Comparison of ENCODE assay signal across 2 cellular contexts in the genomic region with DNA sequence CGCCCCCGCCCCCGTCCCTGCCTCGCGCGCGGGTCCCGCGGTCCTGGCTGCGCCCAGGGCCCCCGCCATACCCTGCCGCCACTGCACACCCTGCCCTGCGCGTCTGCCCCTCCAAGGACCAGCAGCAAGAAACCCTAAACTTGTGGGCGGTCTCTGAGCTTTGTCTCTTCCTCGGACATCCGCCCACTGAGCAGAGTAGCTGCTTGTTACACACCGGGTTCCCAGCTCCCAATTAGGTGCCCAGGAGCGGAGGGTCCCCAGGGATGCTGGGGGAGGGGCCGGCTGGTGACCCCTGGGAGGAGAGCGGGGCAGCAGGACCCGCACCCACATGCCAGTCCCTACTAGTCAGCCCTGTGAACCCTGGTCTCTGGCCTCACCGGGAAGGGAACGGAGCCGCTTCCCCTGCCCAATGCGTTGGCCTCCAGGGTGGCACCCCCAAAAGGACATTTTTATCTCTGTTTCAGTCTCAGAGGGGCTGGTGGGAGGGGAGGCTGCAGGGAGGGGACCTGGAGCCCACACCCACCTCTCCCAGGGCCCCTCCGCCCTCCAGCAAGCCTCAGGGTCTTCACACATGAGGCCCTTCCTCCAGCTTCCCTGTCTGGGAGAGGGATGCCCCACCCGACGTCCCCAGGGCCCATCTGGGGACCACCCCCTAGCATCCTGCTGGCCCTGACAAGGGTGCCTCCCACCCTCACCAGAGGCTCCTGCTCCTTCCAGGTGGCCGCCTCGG.
TF ChIP-seq lines count a peak whose summit lies in the region.

No MANE protein-coding gene starts in this region.

TF ChIP-seq in HEK293, 187 proteins besides CTCF, POLR2A, EP300 and RAD21:
- TF ChIP-seq ZNF157 (tag by site-specific recombination; IDR thresholded peaks at IDR 0.05): no peak
- TF ChIP-seq KLF8 (tag by site-specific recombination; IDR thresholded peaks at IDR 0.05): peak; percentile 15; the same call in 1 of the 2 replicates
- TF ChIP-seq, protein P1, sequence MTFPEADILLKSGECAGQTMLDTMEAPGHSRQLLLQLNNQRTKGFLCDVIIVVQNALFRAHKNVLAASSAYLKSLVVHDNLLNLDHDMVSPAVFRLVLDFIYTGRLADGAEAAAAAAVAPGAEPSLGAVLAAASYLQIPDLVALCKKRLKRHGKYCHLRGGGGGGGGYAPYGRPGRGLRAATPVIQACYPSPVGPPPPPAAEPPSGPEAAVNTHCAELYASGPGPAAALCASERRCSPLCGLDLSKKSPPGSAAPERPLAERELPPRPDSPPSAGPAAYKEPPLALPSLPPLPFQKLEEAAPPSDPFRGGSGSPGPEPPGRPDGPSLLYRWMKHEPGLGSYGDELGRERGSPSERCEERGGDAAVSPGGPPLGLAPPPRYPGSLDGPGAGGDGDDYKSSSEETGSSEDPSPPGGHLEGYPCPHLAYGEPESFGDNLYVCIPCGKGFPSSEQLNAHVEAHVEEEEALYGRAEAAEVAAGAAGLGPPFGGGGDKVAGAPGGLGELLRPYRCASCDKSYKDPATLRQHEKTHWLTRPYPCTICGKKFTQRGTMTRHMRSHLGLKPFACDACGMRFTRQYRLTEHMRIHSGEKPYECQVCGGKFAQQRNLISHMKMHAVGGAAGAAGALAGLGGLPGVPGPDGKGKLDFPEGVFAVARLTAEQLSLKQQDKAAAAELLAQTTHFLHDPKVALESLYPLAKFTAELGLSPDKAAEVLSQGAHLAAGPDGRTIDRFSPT (tag by site-specific recombination; IDR thresholded peaks at IDR 0.05): peak; percentile 43; the same call in 1 of the 2 replicates
- no peak for TF ChIP-seq ZNF112 (tag by site-specific recombination; IDR thresholded peaks at IDR 0.05)
- TF ChIP-seq ZFHX2 (tag by site-specific recombination; conservative IDR thresholded peaks at IDR 0.05): peak; percentile 69
- no peak for TF ChIP-seq ZNF10 (tag by site-specific recombination; IDR thresholded peaks at IDR 0.05)
- TF ChIP-seq KLF1 (tag by site-specific recombination; IDR thresholded peaks at IDR 0.05): peak; percentile 93
- no peak for TF ChIP-seq ZNF2 (tag by site-specific recombination; IDR thresholded peaks at IDR 0.05)
- no peak for TF ChIP-seq ZNF585B (tag by site-specific recombination; IDR thresholded peaks at IDR 0.05)
- 0 out of 2 replicates have a peak, but pooled peaks have one; percentile 14 for TF ChIP-seq SP7 (tag by site-specific recombination; IDR thresholded peaks at IDR 0.05)
- no peak for TF ChIP-seq ZXDB (tag by site-specific recombination; IDR thresholded peaks at IDR 0.05)
- TF ChIP-seq ZNF133 (tag by site-specific recombination; IDR thresholded peaks at IDR 0.05): no peak
- TF ChIP-seq EGR2 (tag by site-specific recombination; IDR thresholded peaks at IDR 0.05; ENCODE audit: low read depth): peak; percentile 53; the same call in 1 of the 2 replicates
- TF ChIP-seq ZNF366 (tag by site-specific recombination; conservative IDR thresholded peaks at IDR 0.05): no peak
- TF ChIP-seq GLIS2 (tag by site-specific recombination; IDR thresholded peaks at IDR 0.05): peak; percentile 62
- TF ChIP-seq ZSCAN4 (tag by site-specific recombination; IDR thresholded peaks at IDR 0.05): no peak

TF ChIP-seq in K562, 482 proteins besides CTCF, POLR2A, EP300 and RAD21 (continues in another document):
- TF ChIP-seq COPS2 (conservative IDR thresholded peaks at IDR 0.05) (no peak), NONO (IDR thresholded peaks at IDR 0.05; ENCODE audit: low read depth in 2 of 2, low read length in 1 of 2) (no peak), TEAD4 (IDR thresholded peaks at IDR 0.05; ENCODE audit: low read length) (no peak), TEAD4 (CRISPR knock-in tag; IDR thresholded peaks at IDR 0.05; ENCODE audit: borderline replicate concordance) (0 out of 2 replicates have a peak, but pooled peaks have one; percentile 6), THRAP3 (IDR thresholded peaks at IDR 0.05; ENCODE audit: borderline replicate concordance) (no peak), RBM15 (IDR thresholded peaks at IDR 0.05; ENCODE audit: insufficient read depth, low read length) (no peak), ESRRB (CRISPR knock-in tag; IDR thresholded peaks at IDR 0.05; ENCODE audit: borderline replicate concordance) (no peak), ZNF23 (CRISPR knock-in tag; IDR thresholded peaks at IDR 0.05) (no peak), ZNF766 (CRISPR knock-in tag; conservative IDR thresholded peaks at IDR 0.05) (0 out of 2 replicates have a peak, but pooled peaks have one; percentile 18), CHD7 (IDR thresholded peaks at IDR 0.05; ENCODE audit: low read depth, low read length) (no peak), ZSCAN29 (IDR thresholded peaks at IDR 0.05) (no peak), RBM22 (IDR thresholded peaks at IDR 0.05; ENCODE audit: low read depth, low read length, poor library complexity, severe bottlenecking) (no peak), SREBF2 (CRISPR knock-in tag; IDR thresholded peaks at IDR 0.05) (no peak), ATF4 (CRISPR knock-in tag; IDR thresholded peaks at IDR 0.05) (no peak), CREB3L1 (IDR thresholded peaks at IDR 0.05; ENCODE audit: borderline replicate concordance, low read depth) (0 out of 2 replicates have a peak, but pooled peaks have one; percentile 14), CREM (IDR thresholded peaks at IDR 0.05; ENCODE audit: low read depth) (no peak), RBBP5 (IDR thresholded peaks at IDR 0.05; ENCODE audit: borderline replicate concordance, insufficient read depth, low read length, poor library complexity, severe bottlenecking) (peak; percentile 8), NELFE (IDR thresholded peaks at IDR 0.05; ENCODE audit: insufficient read depth, insufficient read length) (no peak), ZNF76 (CRISPR knock-in tag; IDR thresholded peaks at IDR 0.05; ENCODE audit: borderline replicate concordance) (no peak), NR2C1 (IDR thresholded peaks at IDR 0.05) (no peak), NR2C1 (tag; IDR thresholded peaks at IDR 0.05) (no peak), ZNF24 (IDR thresholded peaks at IDR 0.05) (no peak), REST (CRISPR knock-in tag; IDR thresholded peaks at IDR 0.05; ENCODE audit: low read depth) (peak; percentile 8; the same call in 1 of the 2 replicates)
- TF ChIP-seq, protein P2, sequence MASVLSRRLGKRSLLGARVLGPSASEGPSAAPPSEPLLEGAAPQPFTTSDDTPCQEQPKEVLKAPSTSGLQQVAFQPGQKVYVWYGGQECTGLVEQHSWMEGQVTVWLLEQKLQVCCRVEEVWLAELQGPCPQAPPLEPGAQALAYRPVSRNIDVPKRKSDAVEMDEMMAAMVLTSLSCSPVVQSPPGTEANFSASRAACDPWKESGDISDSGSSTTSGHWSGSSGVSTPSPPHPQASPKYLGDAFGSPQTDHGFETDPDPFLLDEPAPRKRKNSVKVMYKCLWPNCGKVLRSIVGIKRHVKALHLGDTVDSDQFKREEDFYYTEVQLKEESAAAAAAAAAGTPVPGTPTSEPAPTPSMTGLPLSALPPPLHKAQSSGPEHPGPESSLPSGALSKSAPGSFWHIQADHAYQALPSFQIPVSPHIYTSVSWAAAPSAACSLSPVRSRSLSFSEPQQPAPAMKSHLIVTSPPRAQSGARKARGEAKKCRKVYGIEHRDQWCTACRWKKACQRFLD (CRISPR knock-in tag; IDR thresholded peaks at IDR 0.05): no peak
